ENCODE assay signal across 24 cellular contexts in genomic region chr7:143493755-143494154, GRCh38. TPM values are rescaled to one million over a fixed set of nuclear protein-coding genes. Genes with fewer than 3 reads are reported as not detected.
DNase-seq lines count a peak whose midpoint lies in the region; ATAC-seq, FAIRE-seq and TF ChIP-seq lines count a peak whose summit lies in the region.
"Had no signal": no experiment of that assay in that cellular context is flagged by ENCODE, and none has a peak within 500 bp of the region (broad histone marks: within the 10 kb centered on the region; RNA-seq: fewer than 3 reads in every experiment).

No MANE protein-coding gene starts in this region.

- no peak for TF ChIP-seq RAD21 in GM12878 (IDR thresholded peaks at IDR 0.05; ENCODE audit: insufficient read depth, low read depth, low read length)

- no peaks in the 10 kb centered on the region for H3K36me3 ChIP-seq in GM12878 (ENCODE audit: control insufficient read depth in 2 of 2, insufficient read depth in 2 of 2, low read length in 1 of 2)
- H3K36me3 ChIP-seq: prostate gland, uterus had no signal

- BruUV-seq in GM12878 (replicated peaks; lab: Mats Ljungman, UMichigan): no TSS peak

- TF ChIP-seq CTCF in GM12878 (IDR thresholded peaks at IDR 0.05 in 2 of 3, conservative IDR thresholded peaks at IDR 0.05 in 1 of 3; ENCODE audit: control insufficient read depth in 2 of 3, extremely low read depth in 1 of 3, insufficient read depth in 1 of 3, low read depth in 3 of 3, low read length in 3 of 3): no peak

- RAD21 ChIA-PET in GM12878 (lab: Charles Lee; ENCODE audit: unreplicated experiment): no interaction called here

- no peaks in the 10 kb centered on the region for H3K79me2 ChIP-seq in GM12878 (ENCODE audit: control insufficient read depth, insufficient read depth, low read length)

- H3K4me1 Mint-ChIP-seq in activated CD8-positive, alpha-beta memory T cell treated with anti-CD3 and anti-CD28 coated beads, Interleukin-2, amount 10 ng/mL, durations not matched to agents 7 days and 5 days: peaks cover 21% of the 10 kb centered on the region
- H3K4me1 Mint-ChIP-seq in stimulated activated naive CD8-positive, alpha-beta T cell treated with anti-CD3 and anti-CD28 coated beads, Interleukin-15, amount 100 ng/mL, for 72 hours: peaks cover 49% of the 10 kb centered on the region

- H3K4me1 ChIP-seq in GM12878 (ENCODE audit: control insufficient read depth, insufficient read depth, low read length): no peaks in the 10 kb centered on the region
- H3K4me1 ChIP-seq: prostate gland, uterus had no signal

- no peaks in the 10 kb centered on the region for H3K9me3 ChIP-seq in GM12878 (replicated peaks; ENCODE audit: control insufficient read depth, insufficient read depth, low read length)
- H3K9me3 ChIP-seq: prostate gland, uterus had no signal

- 60% methylated on average over 1 of the region's 1 CpG for WGBS in GM12878 (ENCODE audit: insufficient coverage, insufficient replicate concordance, low lambda C conversion rate, missing lambda C conversion rate)

- intact Hi-C loops in GM12878 (cut with micrococcal nuclease; ENCODE audit: unreplicated experiment): no loop called here

- in situ Hi-C loops in GM12878 (cut with MboI): no loop called here

- CTCF ChIA-PET in activated CD8-positive, alpha-beta memory T cell treated with anti-CD3 and anti-CD28 coated beads, Interleukin-2, amount 10 ng/mL, durations not matched to agents 7 days and 5 days (lab: Charles Lee): no interaction called here
- CTCF ChIA-PET in GM12878 (lab: Yijun Ruan, JAX): no interaction called here

- no peak for TF ChIP-seq EP300 in GM12878 (IDR thresholded peaks at IDR 0.05; ENCODE audit: borderline replicate concordance in 1 of 2, control insufficient read depth in 1 of 2, low read depth in 2 of 2, low read length in 2 of 2)

- H3K4me2 ChIP-seq in GM12878 (ENCODE audit: control insufficient read depth, insufficient read depth): no peak overlapping the region

- DNase-seq in activated CD8-positive, alpha-beta memory T cell treated with anti-CD3 and anti-CD28 coated beads, Interleukin-2, amount 10 ng/mL, durations not matched to agents 7 days and 5 days: no peak
- DNase-seq in activated CD8-positive, alpha-beta memory T cell treated with anti-CD3 and anti-CD28 coated beads for 24 hours: no peak
- no peak for DNase-seq in GM12878 (ENCODE audit: low read depth, low spot score)
- no peak for DNase-seq in stimulated activated naive CD8-positive, alpha-beta T cell treated with anti-CD3 and anti-CD28 coated beads, Interleukin-15, amount 100 ng/mL, for 72 hours
- DNase-seq in DMS79 (lab: John Stamatoyannopoulos, UW): no peak
- DNase-seq in NCI-H446 treated with DMSO at 0.1 percent for 48 hours (lab: John Stamatoyannopoulos, UW): no peak
- DNase-seq: amygdala; Karpas-422; NCI-H1048; NCI-H2081; NCI-H510A treated with DMSO at 0.1 percent for 48 hours; stimulated activated CD4-positive, alpha-beta T cell treated with anti-CD3 and anti-CD28 coated beads, Interleukin-4, amount 100 ng/mL, for 1 hour; uterus had no signal

- H3K36me3 Mint-ChIP-seq in activated CD8-positive, alpha-beta memory T cell treated with anti-CD3 and anti-CD28 coated beads, Interleukin-2, amount 10 ng/mL, durations not matched to agents 7 days and 5 days: no peaks in the 10 kb centered on the region
- H3K36me3 Mint-ChIP-seq: natural killer cell treated with Interleukin-12 subunit alpha and Interleukin-12 subunit beta and Interleukin-15 and Interleukin-18, amount 100 ng/mL, for 72 hours had no signal

- H3K4me3 Mint-ChIP-seq in activated CD8-positive, alpha-beta memory T cell treated with anti-CD3 and anti-CD28 coated beads, Interleukin-2, amount 10 ng/mL, durations not matched to agents 7 days and 5 days: no peak overlapping the region
- H3K4me3 Mint-ChIP-seq in stimulated activated naive CD8-positive, alpha-beta T cell treated with anti-CD3 and anti-CD28 coated beads, Interleukin-15, amount 100 ng/mL, for 72 hours: peak overlapping the region; percentile 56 to 57
- H3K4me3 Mint-ChIP-seq: natural killer cell treated with Interleukin-12 subunit alpha and Interleukin-12 subunit beta and Interleukin-15 and Interleukin-18, amount 100 ng/mL, for 72 hours had no signal

- no peak overlapping the region for H3K9ac ChIP-seq in GM12878 (ENCODE audit: control insufficient read depth, insufficient read depth, low read length)

- H3K27ac ChIP-seq in GM12878 (ENCODE audit: control insufficient read depth, insufficient read depth): no peak overlapping the region
- H3K27ac ChIP-seq: prostate gland, uterus had no signal

- no peak overlapping the region for H2AFZ ChIP-seq in GM12878 (ENCODE audit: control insufficient read depth, low read depth, low read length)

- POLR2A ChIA-PET in GM12878 (lab: Charles Lee): no interaction called here

- H3K27me3 ChIP-seq in GM12878 (replicated peaks in 1 of 2; ENCODE audit: control insufficient read depth in 2 of 2, insufficient read depth in 2 of 2, low read length in 1 of 2): no peaks in the 10 kb centered on the region; a peak in 1 of 4 replicates
- H3K27me3 ChIP-seq: uterus had no signal

- no peak overlapping the region for H3K4me3 ChIP-seq in GM12878
- H3K4me3 ChIP-seq: prostate gland, skin epidermis, uterus had no signal

- peak overlapping the region; percentile 63 for H3K27ac Mint-ChIP-seq in activated CD8-positive, alpha-beta memory T cell treated with anti-CD3 and anti-CD28 coated beads, Interleukin-2, amount 10 ng/mL, durations not matched to agents 7 days and 5 days
- H3K27ac Mint-ChIP-seq in stimulated activated naive CD8-positive, alpha-beta T cell treated with anti-CD3 and anti-CD28 coated beads, Interleukin-15, amount 100 ng/mL, for 72 hours: peak overlapping the region in 1 of 2 donors; percentile 90

- TF ChIP-seq POLR2A in GM12878 (IDR thresholded peaks at IDR 0.05; ENCODE audit: low read depth, low read length): no peak

- ATAC-seq in activated CD8-positive, alpha-beta memory T cell treated with anti-CD3 and anti-CD28 coated beads, Interleukin-2, amount 10 ng/mL, durations not matched to agents 7 days and 5 days: peak; percentile 57
- ATAC-seq in HG02852 (IDR thresholded peaks at IDR 0.05; ENCODE audit: unreplicated experiment) (peak; percentile 64), GM12878 (no peak), HG02870 (IDR thresholded peaks at IDR 0.05; ENCODE audit: unreplicated experiment) (no peak)
- ATAC-seq in stimulated activated naive CD8-positive, alpha-beta T cell treated with anti-CD3 and anti-CD28 coated beads, Interleukin-15, amount 100 ng/mL, for 72 hours: peak; percentile 78
- ATAC-seq: esophagus mucosa; natural killer cell treated with Interleukin-12 subunit alpha and Interleukin-12 subunit beta and Interleukin-15 and Interleukin-18, amount 100 ng/mL, for 72 hours had no signal

- H3K9me3 Mint-ChIP-seq in activated CD8-positive, alpha-beta memory T cell treated with anti-CD3 and anti-CD28 coated beads, Interleukin-2, amount 10 ng/mL, durations not matched to agents 7 days and 5 days (ENCODE audit: low read depth): no peaks in the 10 kb centered on the region
- H3K9me3 Mint-ChIP-seq in stimulated activated naive CD8-positive, alpha-beta T cell treated with anti-CD3 and anti-CD28 coated beads, Interleukin-15, amount 100 ng/mL, for 72 hours: no peaks in the 10 kb centered on the region
- H3K9me3 Mint-ChIP-seq: natural killer cell treated with Interleukin-12 subunit alpha and Interleukin-12 subunit beta and Interleukin-15 and Interleukin-18, amount 100 ng/mL, for 72 hours had no signal

- H3K27me3 Mint-ChIP-seq in activated CD8-positive, alpha-beta memory T cell treated with anti-CD3 and anti-CD28 coated beads, Interleukin-2, amount 10 ng/mL, durations not matched to agents 7 days and 5 days: no peaks in the 10 kb centered on the region
- no peaks in the 10 kb centered on the region for H3K27me3 Mint-ChIP-seq in stimulated activated naive CD8-positive, alpha-beta T cell treated with anti-CD3 and anti-CD28 coated beads, Interleukin-15, amount 100 ng/mL, for 72 hours

- SMC1A ChIA-PET in GM12878 (lab: Charles Lee; ENCODE audit: uncharacterized antibody, unreplicated experiment): no interaction called here

- peak; percentile 23 for FAIRE-seq in GM12878 (lab: Jason Lieb, UNC)

- no peaks in the 10 kb centered on the region for H4K20me1 ChIP-seq in GM12878 (ENCODE audit: control insufficient read depth, insufficient read depth)

RNA-seq across cellular contexts. Expression of gene TAS2R41, which starts 16.1 kb away (rescaled TPM):
- not detected for total RNA-seq in activated CD8-positive, alpha-beta memory T cell treated with anti-CD3 and anti-CD28 coated beads, Interleukin-2, amount 10 ng/mL, durations not matched to agents 7 days and 5 days
- total RNA-seq in GM12878 (2013; cell fraction: nucleolus; rRNA removed): not detected in 2 replicates
- total RNA-seq in GM12878 (2014; rRNA removed) (not detected in 2 replicates), GM12878 (2014; rRNA removed; fragmentation: Illumina TruSeq; extraction: Trizol) (not detected in 2 replicates), GM12878 (2021) (not detected in 2 replicates)
- polyA plus RNA-seq in GM12878 (2011; ENCODE audit: low read depth): not detected
- polyA plus RNA-seq in GM12878 (2011; rRNA removed) (not detected in 2 replicates), GM12878 (2014; fragmentation: Illumina TruSeq; extraction: Trizol) (not detected in 2 replicates), GM12878 (2014; fragmentation: Nextera tagmentation; extraction: Ambion mirVana) (not detected), GM12878 (2014; rRNA removed) (not detected in 2 replicates), GM12878 (2016; fragmentation: Nextera tagmentation; extraction: Ambion mirVana) (not detected)
- polyA plus RNA-seq in GM12878 (2011; cell fraction: cytosol; rRNA removed): not detected in 2 replicates
- polyA plus RNA-seq in GM12878 (2011; cell fraction: nucleus; rRNA removed): not detected in 2 replicates
- not detected in 2 replicates for polyA plus RNA-seq in GM12878 (2012)
- not detected in 2 replicates for polyA minus RNA-seq in GM12878 (2011; rRNA and poly(A)+ RNA removed)
- polyA minus RNA-seq in GM12878 (2011; cell fraction: cytosol; rRNA and poly(A)+ RNA removed): not detected in 2 replicates
- not detected in 2 replicates for polyA minus RNA-seq in GM12878 (2011; cell fraction: nucleus; rRNA and poly(A)+ RNA removed)
- total RNA-seq: cardiac septum; esophagus mucosa; HT-29; mesenteric fat pad; natural killer cell treated with Interleukin-12 subunit alpha and Interleukin-12 subunit beta and Interleukin-15 and Interleukin-18, amount 100 ng/mL, for 72 hours; subcutaneous adipose tissue had no signal
- polyA plus RNA-seq: AG04450 had no signal

RNA-seq across cellular contexts. Expression of gene TAS2R60, which starts 50.5 kb away (rescaled TPM):
- total RNA-seq in activated CD8-positive, alpha-beta memory T cell treated with anti-CD3 and anti-CD28 coated beads, Interleukin-2, amount 10 ng/mL, durations not matched to agents 7 days and 5 days: not detected
- not detected in 2 replicates for total RNA-seq in GM12878 (2013; cell fraction: nucleolus; rRNA removed)
- total RNA-seq in GM12878 (2014; rRNA removed) (not detected in 2 replicates), GM12878 (2014; rRNA removed; fragmentation: Illumina TruSeq; extraction: Trizol) (not detected in 2 replicates), GM12878 (2021) (not detected in 2 replicates)
- polyA plus RNA-seq in GM12878 (2011; ENCODE audit: low read depth): not detected
- polyA plus RNA-seq in GM12878 (2011; rRNA removed) (not detected in 2 replicates), GM12878 (2014; fragmentation: Illumina TruSeq; extraction: Trizol) (not detected in 2 replicates), GM12878 (2014; fragmentation: Nextera tagmentation; extraction: Ambion mirVana) (not detected), GM12878 (2014; rRNA removed) (not detected in 2 replicates), GM12878 (2016; fragmentation: Nextera tagmentation; extraction: Ambion mirVana) (not detected)
- not detected in 2 replicates for polyA plus RNA-seq in GM12878 (2011; cell fraction: cytosol; rRNA removed)
- not detected in 2 replicates for polyA plus RNA-seq in GM12878 (2011; cell fraction: nucleus; rRNA removed)
- not detected in 2 replicates for polyA plus RNA-seq in GM12878 (2012)
- polyA minus RNA-seq in GM12878 (2011; rRNA and poly(A)+ RNA removed): not detected in 2 replicates
- not detected in 2 replicates for polyA minus RNA-seq in GM12878 (2011; cell fraction: cytosol; rRNA and poly(A)+ RNA removed)
- not detected in 2 replicates for polyA minus RNA-seq in GM12878 (2011; cell fraction: nucleus; rRNA and poly(A)+ RNA removed)
- total RNA-seq: cardiac septum; HT-29; natural killer cell treated with Interleukin-12 subunit alpha and Interleukin-12 subunit beta and Interleukin-15 and Interleukin-18, amount 100 ng/mL, for 72 hours; prostate gland had no signal
- polyA plus RNA-seq: AG04450 had no signal

Comparison
In these comparisons a context has a peak if more than half of its experiments do, and no peak if none do; other contexts are left out.
1. ATAC-seq: peak in activated CD8-positive, alpha-beta memory T cell treated with anti-CD3 and anti-CD28 coated beads, Interleukin-2, amount 10 ng/mL, durations not matched to agents 7 days and 5 days (single experiment), HG02852 (single experiment) and stimulated activated naive CD8-positive, alpha-beta T cell treated with anti-CD3 and anti-CD28 coated beads, Interleukin-15, amount 100 ng/mL, for 72 hours (single experiment); none in GM12878 (single experiment) and HG02870 (single experiment).